10 cellular contexts compared by ENCODE assay signal in the genomic region with DNA sequence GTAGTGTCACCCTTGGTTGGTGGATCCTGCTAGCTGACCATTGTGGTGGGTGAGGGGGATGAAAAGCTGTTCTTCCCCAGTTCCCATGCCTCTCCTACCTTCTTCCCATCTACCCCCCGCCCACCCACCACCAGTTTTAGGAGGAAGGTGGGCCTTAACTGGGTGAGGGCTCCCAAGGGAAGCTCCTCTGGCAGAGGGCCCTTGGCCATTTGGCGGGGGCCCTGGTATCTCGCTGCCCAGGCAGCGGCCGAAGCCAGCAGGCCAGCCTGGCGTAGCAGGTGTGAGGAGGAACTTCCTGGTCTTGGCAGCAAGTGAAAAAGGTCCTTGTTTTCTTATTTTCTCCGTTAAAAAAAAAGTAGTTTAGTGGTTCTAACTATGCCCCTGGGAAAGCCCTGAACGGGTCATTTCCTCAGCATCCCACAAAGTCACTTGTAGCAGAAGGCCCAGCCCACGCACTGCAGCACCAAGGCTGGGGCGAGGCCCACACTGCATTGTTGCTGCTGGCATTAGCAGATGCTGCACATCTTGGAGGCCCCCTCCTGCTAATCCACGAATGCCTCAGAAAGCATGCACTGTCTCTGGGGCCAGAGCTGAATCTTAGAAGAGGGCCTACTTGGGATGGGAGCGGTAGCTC.
DNase-seq lines count a peak whose midpoint lies in the region; ATAC-seq and TF ChIP-seq lines count a peak whose summit lies in the region.
"Had no signal": no experiment of that assay in that cellular context is flagged by ENCODE, and none has a peak within 500 bp of the region (broad histone marks: within the 10 kb centered on the region; RNA-seq: fewer than 3 reads in every experiment).

No MANE protein-coding gene starts in this region.

- H3K27ac Mint-ChIP-seq in activated T-cell treated with anti-CD3 and anti-CD28 coated beads, Interleukin-2, amount 50 U/mL, for 72 hours: peak overlapping the region; percentile 88
- peak overlapping the region; percentile 60 for H3K27ac Mint-ChIP-seq in activated CD4-positive, alpha-beta memory T cell treated with anti-CD3 and anti-CD28 coated beads, Interleukin-2, amount 10 ng/mL, durations not matched to agents 7 days and 5 days
- H3K27ac Mint-ChIP-seq in immature natural killer cell: peak overlapping the region; percentile 71 to 88 (median 85)
- H3K27ac Mint-ChIP-seq in stimulated activated naive CD8-positive, alpha-beta T cell treated with anti-CD3 and anti-CD28 coated beads, Interleukin-15, Interleukin-2, amounts not matched to agents 100 ng/mL and 50 ng/mL, for 24 hours: peak overlapping the region; percentile 55

- H3K79me2 ChIP-seq in SK-N-SH (ENCODE audit: insufficient read depth): peaks cover 100% of the 10 kb centered on the region

- no peak overlapping the region for H2AFZ ChIP-seq in SK-N-SH (ENCODE audit: low read depth)

- peak; percentile 31 to 46 for ATAC-seq in activated T-cell treated with anti-CD3 and anti-CD28 coated beads, Interleukin-2, amount 50 U/mL, for 72 hours (replicated peaks in 1 of 2)
- ATAC-seq in activated T-cell treated with anti-CD3 and anti-CD28 coated beads, Interleukin-2, amount 50 U/mL, for 4 hours: no peak
- no peak for ATAC-seq in GM18870 (IDR thresholded peaks at IDR 0.05; ENCODE audit: unreplicated experiment)
- ATAC-seq: HCT116 had no signal

- H3K9ac ChIP-seq in SK-N-SH: no peak overlapping the region

- peaks cover 8% of the 10 kb centered on the region for H3F3A ChIP-seq in SK-N-SH (replicated peaks; ENCODE audit: insufficient read depth)

- peak overlapping the region in 1 of 2 donors; percentile 56 for H3K4me3 Mint-ChIP-seq in activated T-cell treated with anti-CD3 and anti-CD28 coated beads, Interleukin-2, amount 50 U/mL, for 72 hours
- no peak overlapping the region for H3K4me3 Mint-ChIP-seq in activated T-cell treated with anti-CD3 and anti-CD28 coated beads, Interleukin-2, amount 50 U/mL, for 4 hours
- no peak overlapping the region for H3K4me3 Mint-ChIP-seq in activated CD4-positive, alpha-beta memory T cell treated with anti-CD3 and anti-CD28 coated beads, Interleukin-2, amount 10 ng/mL, durations not matched to agents 7 days and 5 days
- peak overlapping the region in 3 of 5 donors; percentile 8 to 38 (median 23) for H3K4me3 Mint-ChIP-seq in immature natural killer cell
- no peak overlapping the region for H3K4me3 Mint-ChIP-seq in stimulated activated naive CD8-positive, alpha-beta T cell treated with anti-CD3 and anti-CD28 coated beads, Interleukin-15, Interleukin-2, amounts not matched to agents 100 ng/mL and 50 ng/mL, for 24 hours

- WGBS in SK-N-SH (ENCODE audit: low lambda C conversion rate): 82% methylated on average over 10 of the region's 12 CpGs

- TF ChIP-seq RAD21 in SK-N-SH (IDR thresholded peaks at IDR 0.05; ENCODE audit: low read length): no peak

- H3K9me2 ChIP-seq in SK-N-SH: no peaks in the 10 kb centered on the region

- no peak overlapping the region; a peak in 1 of 4 replicates for H3K27ac ChIP-seq in SK-N-SH (ENCODE audit: low read depth in 2 of 2, low read length in 1 of 2)

- H3K27me3 ChIP-seq in SK-N-SH (ENCODE audit: insufficient read depth): no peaks in the 10 kb centered on the region

- no peaks in the 10 kb centered on the region for H3K27me3 Mint-ChIP-seq in activated T-cell treated with anti-CD3 and anti-CD28 coated beads, Interleukin-2, amount 50 U/mL, for 72 hours (ENCODE audit: low read depth)
- no peaks in the 10 kb centered on the region for H3K27me3 Mint-ChIP-seq in activated T-cell treated with anti-CD3 and anti-CD28 coated beads, Interleukin-2, amount 50 U/mL, for 4 hours (ENCODE audit: low read depth)
- H3K27me3 Mint-ChIP-seq in activated CD4-positive, alpha-beta memory T cell treated with anti-CD3 and anti-CD28 coated beads, Interleukin-2, amount 10 ng/mL, durations not matched to agents 7 days and 5 days: no peaks in the 10 kb centered on the region
- H3K27me3 Mint-ChIP-seq in immature natural killer cell (ENCODE audit: low read depth in 3 of 3): peaks cover 0 to 5% (median 0%) of the 10 kb centered on the region in 3 donors
- H3K27me3 Mint-ChIP-seq in stimulated activated naive CD8-positive, alpha-beta T cell treated with anti-CD3 and anti-CD28 coated beads, Interleukin-15, Interleukin-2, amounts not matched to agents 100 ng/mL and 50 ng/mL, for 24 hours: no peaks in the 10 kb centered on the region

- peaks cover 0 to 4% of the 10 kb centered on the region in 2 experiments for H3K36me3 ChIP-seq in SK-N-SH (replicated peaks in 1 of 2; ENCODE audit: control insufficient read depth in 1 of 2, insufficient read depth in 2 of 2, low read length in 1 of 2)

- no peaks in the 10 kb centered on the region for H3K36me3 Mint-ChIP-seq in activated T-cell treated with anti-CD3 and anti-CD28 coated beads, Interleukin-2, amount 50 U/mL, for 72 hours (ENCODE audit: insufficient read depth in 2 of 2)
- H3K36me3 Mint-ChIP-seq in activated T-cell treated with anti-CD3 and anti-CD28 coated beads, Interleukin-2, amount 50 U/mL, for 4 hours (ENCODE audit: insufficient read depth): no peaks in the 10 kb centered on the region
- no peaks in the 10 kb centered on the region for H3K36me3 Mint-ChIP-seq in activated CD4-positive, alpha-beta memory T cell treated with anti-CD3 and anti-CD28 coated beads, Interleukin-2, amount 10 ng/mL, durations not matched to agents 7 days and 5 days (ENCODE audit: low read depth)
- no peaks in the 10 kb centered on the region for H3K36me3 Mint-ChIP-seq in immature natural killer cell
- H3K36me3 Mint-ChIP-seq in stimulated activated naive CD8-positive, alpha-beta T cell treated with anti-CD3 and anti-CD28 coated beads, Interleukin-15, Interleukin-2, amounts not matched to agents 100 ng/mL and 50 ng/mL, for 24 hours (ENCODE audit: low read depth): no peaks in the 10 kb centered on the region

- H3K9me3 Mint-ChIP-seq in activated T-cell treated with anti-CD3 and anti-CD28 coated beads, Interleukin-2, amount 50 U/mL, for 72 hours: no peaks in the 10 kb centered on the region
- no peaks in the 10 kb centered on the region for H3K9me3 Mint-ChIP-seq in activated T-cell treated with anti-CD3 and anti-CD28 coated beads, Interleukin-2, amount 50 U/mL, for 4 hours
- H3K9me3 Mint-ChIP-seq in activated CD4-positive, alpha-beta memory T cell treated with anti-CD3 and anti-CD28 coated beads, Interleukin-2, amount 10 ng/mL, durations not matched to agents 7 days and 5 days: no peaks in the 10 kb centered on the region
- no peaks in the 10 kb centered on the region for H3K9me3 Mint-ChIP-seq in immature natural killer cell
- no peaks in the 10 kb centered on the region for H3K9me3 Mint-ChIP-seq in stimulated activated naive CD8-positive, alpha-beta T cell treated with anti-CD3 and anti-CD28 coated beads, Interleukin-15, Interleukin-2, amounts not matched to agents 100 ng/mL and 50 ng/mL, for 24 hours

- POLR2A ChIA-PET in activated CD4-positive, alpha-beta memory T cell treated with anti-CD3 and anti-CD28 coated beads, Interleukin-2, amount 10 ng/mL, durations not matched to agents 7 days and 5 days (lab: Charles Lee): no interaction called here
- POLR2A ChIA-PET in SK-N-SH (lab: Yijun Ruan, JAX): no interaction called here

- H3K4me3 ChIP-seq in SK-N-SH (ENCODE audit: low read depth in 2 of 2, low read length in 1 of 2): no peak overlapping the region

- no peak for TF ChIP-seq EP300 in SK-N-SH (IDR thresholded peaks at IDR 0.05; ENCODE audit: borderline replicate concordance in 1 of 2, low read depth in 1 of 2, low read length in 1 of 2)

- H3K4me2 ChIP-seq in SK-N-SH: no peak overlapping the region

- CTCF ChIA-PET in activated CD4-positive, alpha-beta memory T cell treated with anti-CD3 and anti-CD28 coated beads, Interleukin-2, amount 10 ng/mL, durations not matched to agents 7 days and 5 days (lab: Charles Lee): no interaction called here
- CTCF ChIA-PET in SK-N-SH (lab: Yijun Ruan, JAX): no interaction called here

- TF ChIP-seq CTCF in SK-N-SH (IDR thresholded peaks at IDR 0.05): no peak

- peak; percentile 21 to 40 for DNase-seq in activated T-cell treated with anti-CD3 and anti-CD28 coated beads, Interleukin-2, amount 50 U/mL, for 72 hours
- no peak for DNase-seq in activated T-cell treated with anti-CD3 and anti-CD28 coated beads, Interleukin-2, amount 50 U/mL, for 4 hours
- DNase-seq in activated CD4-positive, alpha-beta memory T cell treated with anti-CD3 and anti-CD28 coated beads, Interleukin-2, amount 10 ng/mL, durations not matched to agents 7 days and 5 days: no peak
- DNase-seq in immature natural killer cell: no peak
- DNase-seq in SK-N-SH: no peak
- no peak for DNase-seq in GDM1 (lab: John Stamatoyannopoulos, UW)
- DNase-seq: NCI-H226 had no signal

- H3K4me1 Mint-ChIP-seq in activated T-cell treated with anti-CD3 and anti-CD28 coated beads, Interleukin-2, amount 50 U/mL, for 72 hours (ENCODE audit: low read depth): peaks cover 48% of the 10 kb centered on the region
- H3K4me1 Mint-ChIP-seq in activated T-cell treated with anti-CD3 and anti-CD28 coated beads, Interleukin-2, amount 50 U/mL, for 4 hours (ENCODE audit: low read depth): peaks cover 82% of the 10 kb centered on the region
- H3K4me1 Mint-ChIP-seq in activated CD4-positive, alpha-beta memory T cell treated with anti-CD3 and anti-CD28 coated beads, Interleukin-2, amount 10 ng/mL, durations not matched to agents 7 days and 5 days: peaks cover 64% of the 10 kb centered on the region
- H3K4me1 Mint-ChIP-seq in immature natural killer cell: peaks cover 84 to 91% of the 10 kb centered on the region in 2 donors
- peaks cover 74% of the 10 kb centered on the region for H3K4me1 Mint-ChIP-seq in stimulated activated naive CD8-positive, alpha-beta T cell treated with anti-CD3 and anti-CD28 coated beads, Interleukin-15, Interleukin-2, amounts not matched to agents 100 ng/mL and 50 ng/mL, for 24 hours (ENCODE audit: low read depth)

- peaks cover 0 to 33% of the 10 kb centered on the region in 2 experiments; a peak in 1 of 4 replicates for H3K4me1 ChIP-seq in SK-N-SH (ENCODE audit: control insufficient read depth in 1 of 2, insufficient read depth in 2 of 2, low read depth in 1 of 2, low read length in 1 of 2)

- peaks cover 96% of the 10 kb centered on the region for H4K20me1 ChIP-seq in SK-N-SH (ENCODE audit: insufficient read depth)

- no peaks in the 10 kb centered on the region for H3K9me3 ChIP-seq in SK-N-SH

TF ChIP-seq in SK-N-SH, 30 proteins besides CTCF, POLR2A, EP300 and RAD21:
- TF ChIP-seq POLR2AphosphoS5 (IDR thresholded peaks at IDR 0.05; ENCODE audit: low read depth, low read length): no peak
- no peak for TF ChIP-seq TAF1 (IDR thresholded peaks at IDR 0.05; ENCODE audit: borderline replicate concordance, low read depth, low read length)
- TF ChIP-seq TCF12 (IDR thresholded peaks at IDR 0.05): no peak
- no peak for TF ChIP-seq RFX5 (IDR thresholded peaks at IDR 0.05; ENCODE audit: low read length)
TF ChIP-seq in SK-N-SH: peak in this region for 0.

Comparison
In these comparisons a context has a peak if more than half of its experiments do, and no peak if none do; other contexts are left out.
1. ATAC-seq: peak in activated T-cell treated with anti-CD3 and anti-CD28 coated beads, Interleukin-2, amount 50 U/mL, for 72 hours (2 of 2); none in activated T-cell treated with anti-CD3 and anti-CD28 coated beads, Interleukin-2, amount 50 U/mL, for 4 hours (0 of 2) and GM18870 (single experiment).
2. DNase-seq: peak in activated T-cell treated with anti-CD3 and anti-CD28 coated beads, Interleukin-2, amount 50 U/mL, for 72 hours (2 of 2); none in activated T-cell treated with anti-CD3 and anti-CD28 coated beads, Interleukin-2, amount 50 U/mL, for 4 hours (single experiment), activated CD4-positive, alpha-beta memory T cell treated with anti-CD3 and anti-CD28 coated beads, Interleukin-2, amount 10 ng/mL, durations not matched to agents 7 days and 5 days (single experiment), immature natural killer cell (0 of 3), SK-N-SH (single experiment) and GDM1 (single experiment).
3. H3K4me3 Mint-ChIP-seq: peak in immature natural killer cell (3 of 5); none in activated T-cell treated with anti-CD3 and anti-CD28 coated beads, Interleukin-2, amount 50 U/mL, for 4 hours (single experiment), activated CD4-positive, alpha-beta memory T cell treated with anti-CD3 and anti-CD28 coated beads, Interleukin-2, amount 10 ng/mL, durations not matched to agents 7 days and 5 days (single experiment) and stimulated activated naive CD8-positive, alpha-beta T cell treated with anti-CD3 and anti-CD28 coated beads, Interleukin-15, Interleukin-2, amounts not matched to agents 100 ng/mL and 50 ng/mL, for 24 hours (single experiment).
4. Peak in every context shown above with its lines, with median percentiles within 50 percentile points of each other: H3K27ac Mint-ChIP-seq.